9 cellular contexts compared by ENCODE assay signal in the genomic region with DNA sequence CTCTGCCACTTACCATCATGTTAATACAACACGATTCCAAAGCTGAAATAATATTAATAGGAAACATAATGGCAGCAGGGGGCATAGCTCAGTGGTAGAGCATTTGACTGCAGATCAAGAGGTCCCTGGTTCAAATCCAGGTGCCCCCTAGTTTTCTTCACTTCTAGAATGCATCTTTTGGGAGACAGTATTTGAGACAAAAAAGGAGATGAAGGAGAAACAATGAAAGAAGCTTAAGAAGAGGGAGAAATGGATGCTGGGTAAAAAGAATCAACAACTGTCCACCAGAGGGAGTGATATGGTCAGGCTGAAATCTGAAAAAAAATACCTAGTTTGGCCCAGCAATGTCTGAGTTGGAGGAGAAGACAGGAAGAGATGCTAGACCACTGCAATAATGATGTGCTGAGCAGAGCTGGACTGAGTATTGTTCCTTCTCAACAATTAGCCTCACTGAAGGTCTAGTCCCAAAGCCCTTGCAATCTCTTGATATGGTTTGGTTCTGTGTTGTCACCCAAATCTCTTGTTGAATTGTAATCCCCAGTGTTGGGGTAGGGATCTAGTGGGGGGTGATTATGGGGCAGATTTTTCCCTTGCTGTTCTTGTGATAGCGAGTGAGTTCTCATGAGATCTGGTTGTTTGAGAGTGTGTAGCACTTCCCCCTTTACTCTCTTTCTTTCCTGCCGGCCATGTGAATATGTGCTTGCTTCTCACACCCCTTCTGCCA. TPM values are rescaled to one million over a fixed set of nuclear protein-coding genes. Genes with fewer than 3 reads are reported as not detected.
DNase-seq lines count a peak whose midpoint lies in the region; ATAC-seq, FAIRE-seq and TF ChIP-seq lines count a peak whose summit lies in the region.
"Had no signal": no experiment of that assay in that cellular context is flagged by ENCODE, and none has a peak within 500 bp of the region (broad histone marks: within the 10 kb centered on the region; RNA-seq: fewer than 3 reads in every experiment).

No MANE protein-coding gene starts in this region.

- no peaks in the 10 kb centered on the region for H3K79me2 ChIP-seq in endothelial cell of umbilical vein (ENCODE audit: control insufficient read depth, insufficient read depth, low read length)

- in situ Hi-C loops in Panc1 (cut with HindIII; ENCODE audit: low pct_unique_long_range_greater_than_20kb, low sequenced_read_pairs), result no loop called here

- no peak overlapping the region for H3K4me3 Mint-ChIP-seq in activated naive CD4-positive, alpha-beta T cell treated with anti-CD3 and anti-CD28 coated beads, Interleukin-2, amount 50 U/mL, for 24 hours
- H3K4me3 Mint-ChIP-seq in activated naive CD4-positive, alpha-beta T cell treated with anti-CD3 and anti-CD28 coated beads for 36 hours, result no peak overlapping the region
- no peak overlapping the region for H3K4me3 Mint-ChIP-seq in naive thymus-derived CD8-positive, alpha-beta T cell

- no peak for TF ChIP-seq POLR2A in endothelial cell of umbilical vein (IDR thresholded peaks at IDR 0.05; ENCODE audit: low read depth, low read length)

- peak; percentile 85 for FAIRE-seq in endothelial cell of umbilical vein (lab: Jason Lieb, UNC)
- FAIRE-seq: endometrium had no signal

- dilution Hi-C loops in endothelial cell of umbilical vein (cut with MboI; ENCODE audit: extremely low pct_ligation_motif_present, low sequenced_read_pairs), result no loop called here

- BruUV-seq in Panc1 (replicated peaks; lab: Mats Ljungman, UMichigan) (no TSS peak), endothelial cell of umbilical vein (replicated peaks; lab: Mats Ljungman, UMichigan) (TSS peak; percentile 100)

- H3K4me1 Mint-ChIP-seq in activated naive CD4-positive, alpha-beta T cell treated with anti-CD3 and anti-CD28 coated beads, Interleukin-2, amount 50 U/mL, for 24 hours, result peaks cover 5% of the 10 kb centered on the region
- peaks cover 2% of the 10 kb centered on the region for H3K4me1 Mint-ChIP-seq in activated naive CD4-positive, alpha-beta T cell treated with anti-CD3 and anti-CD28 coated beads for 36 hours (ENCODE audit: low read depth)
- H3K4me1 Mint-ChIP-seq in naive thymus-derived CD8-positive, alpha-beta T cell, result peaks cover 2 to 7% (median 4%) of the 10 kb centered on the region in 4 donors

- H4K20me1 ChIP-seq in endothelial cell of umbilical vein (replicated peaks; ENCODE audit: control insufficient read depth, extremely low read depth, insufficient read depth, low read length), result no peaks in the 10 kb centered on the region

- no peak overlapping the region for H3K4me3 ChIP-seq in HL-60 (replicated peaks; ENCODE audit: insufficient read depth, low read length)
- no peak overlapping the region for H3K4me3 ChIP-seq in Panc1 (ENCODE audit: low read depth in 2 of 2, low read length in 2 of 2)
- no peak overlapping the region for H3K4me3 ChIP-seq in endothelial cell of umbilical vein (replicated peaks in 1 of 3; ENCODE audit: insufficient read depth in 1 of 3, low read depth in 1 of 3, low read length in 3 of 3)

- H3K27me3 ChIP-seq in HL-60 (ENCODE audit: insufficient read depth, poor library complexity, severe bottlenecking), result no peaks in the 10 kb centered on the region
- no peaks in the 10 kb centered on the region for H3K27me3 ChIP-seq in Panc1 (ENCODE audit: control insufficient read depth, insufficient read depth, low read length)
- H3K27me3 ChIP-seq in endothelial cell of umbilical vein (ENCODE audit: control insufficient read depth in 2 of 2, insufficient read depth in 2 of 2, low read length in 2 of 2), result peaks cover 2 to 5% of the 10 kb centered on the region in 2 experiments

- H3K4me1 ChIP-seq in Panc1 (ENCODE audit: control insufficient read depth, insufficient read depth, low read length) (no peaks in the 10 kb centered on the region), endothelial cell of umbilical vein (ENCODE audit: control insufficient read depth, extremely low read depth, insufficient read depth, low read length) (no peaks in the 10 kb centered on the region)

- H3K4me2 ChIP-seq in endothelial cell of umbilical vein (ENCODE audit: insufficient read depth, low read length), result no peak overlapping the region

- H3K9me3 Mint-ChIP-seq in activated naive CD4-positive, alpha-beta T cell treated with anti-CD3 and anti-CD28 coated beads, Interleukin-2, amount 50 U/mL, for 24 hours, result no peaks in the 10 kb centered on the region
- H3K9me3 Mint-ChIP-seq in activated naive CD4-positive, alpha-beta T cell treated with anti-CD3 and anti-CD28 coated beads for 36 hours, result peaks cover 7% of the 10 kb centered on the region
- no peaks in the 10 kb centered on the region for H3K9me3 Mint-ChIP-seq in naive thymus-derived CD8-positive, alpha-beta T cell

- POLR2A ChIA-PET in Panc1 (lab: Charles Lee), result interaction anchor here (0.6 kb wide), 1 partner anchor 86 kb away, joined by 3 read pairs; no protein-coding TSS in a partner anchor
- POLR2A ChIA-PET in endothelial cell of umbilical vein (lab: Charles Lee), result no interaction called here
- POLR2A ChIA-PET in naive thymus-derived CD8-positive, alpha-beta T cell (lab: Charles Lee), result interaction anchor here (1.0 to 1.1 kb wide), 2 partner anchors 25 to 49 kb away, joined by 3 read pairs; partner anchors contain the start of gene ZNF783

- H3K27ac ChIP-seq in HL-60 (replicated peaks) (no peak overlapping the region), Panc1 (ENCODE audit: low read length) (no peak overlapping the region), endothelial cell of umbilical vein (ENCODE audit: insufficient read depth, low read depth, low read length) (no peak overlapping the region)

- CTCF ChIA-PET in activated naive CD4-positive, alpha-beta T cell treated with anti-CD3 and anti-CD28 coated beads for 36 hours (lab: Charles Lee), result interaction anchor here (0.6 to 2.5 kb wide), 21 partner anchors 12 to 434 kb away, joined by 3 to 15 read pairs (median 4); no protein-coding TSS in a partner anchor
- CTCF ChIA-PET in Panc1 (lab: Charles Lee), result interaction anchor here (0.7 to 1.1 kb wide), 2 partner anchors 114 to 289 kb away, joined by 3 read pairs; no protein-coding TSS in a partner anchor
- CTCF ChIA-PET in endothelial cell of umbilical vein (lab: Charles Lee), result interaction anchor here (0.6 to 2.1 kb wide), 41 partner anchors 8 to 489 kb away, joined by 3 to 19 read pairs (median 4); partner anchors contain the start of genes ZNF777 and ZNF783

- H3K36me3 Mint-ChIP-seq in activated naive CD4-positive, alpha-beta T cell treated with anti-CD3 and anti-CD28 coated beads, Interleukin-2, amount 50 U/mL, for 24 hours, result no peaks in the 10 kb centered on the region
- no peaks in the 10 kb centered on the region for H3K36me3 Mint-ChIP-seq in activated naive CD4-positive, alpha-beta T cell treated with anti-CD3 and anti-CD28 coated beads for 36 hours (ENCODE audit: low read depth)
- H3K36me3 Mint-ChIP-seq in naive thymus-derived CD8-positive, alpha-beta T cell, result no peaks in the 10 kb centered on the region

- TF ChIP-seq CTCF in HL-60 (IDR thresholded peaks at IDR 0.05; ENCODE audit: insufficient read depth, low read length), result peak; percentile 16
- TF ChIP-seq CTCF in Panc1 (IDR thresholded peaks at IDR 0.05), result peak; percentile 69
- TF ChIP-seq CTCF in endothelial cell of umbilical vein (IDR thresholded peaks at IDR 0.05; ENCODE audit: extremely low read depth in 1 of 2, insufficient read depth in 1 of 2, low read depth in 1 of 2, low read length in 2 of 2), result peak; percentile 50 to 61

- DNase-seq in activated naive CD4-positive, alpha-beta T cell treated with anti-CD3 and anti-CD28 coated beads for 36 hours, result no peak
- DNase-seq in HL-60 (ENCODE audit: low read depth in 1 of 2, low spot score in 1 of 2), result peak; percentile 12 to 22
- DNase-seq in Panc1 (ENCODE audit: low read depth, low spot score), result peak; percentile 90
- DNase-seq in endothelial cell of umbilical vein (ENCODE audit: low read depth, low spot score), result peak; percentile 69
- peak in 5 of 10 donors; percentile 6 to 35 (median 21) for DNase-seq in naive thymus-derived CD8-positive, alpha-beta T cell
- no peak for DNase-seq in hippocampal formation (lab: John Stamatoyannopoulos, UW)

- H3K9ac ChIP-seq in endothelial cell of umbilical vein (replicated peaks; ENCODE audit: extremely low read depth, insufficient read depth, low read length), result no peak overlapping the region

- H3K27ac Mint-ChIP-seq in activated naive CD4-positive, alpha-beta T cell treated with anti-CD3 and anti-CD28 coated beads, Interleukin-2, amount 50 U/mL, for 24 hours, result peak overlapping the region; percentile 20
- H3K27ac Mint-ChIP-seq in activated naive CD4-positive, alpha-beta T cell treated with anti-CD3 and anti-CD28 coated beads for 36 hours, result no peak overlapping the region
- H3K27ac Mint-ChIP-seq in naive thymus-derived CD8-positive, alpha-beta T cell, result peak overlapping the region in 7 of 10 donors; percentile 2 to 61 (median 28)

- H3K36me3 ChIP-seq in Panc1 (ENCODE audit: control insufficient read depth, insufficient read depth, low read length) (no peaks in the 10 kb centered on the region), endothelial cell of umbilical vein (ENCODE audit: control insufficient read depth in 2 of 2, extremely low read depth in 1 of 2, insufficient read depth in 2 of 2, low read length in 2 of 2) (no peaks in the 10 kb centered on the region)

- H2AFZ ChIP-seq in endothelial cell of umbilical vein (ENCODE audit: low read depth, low read length), result no peak overlapping the region

- intact Hi-C loops in activated naive CD4-positive, alpha-beta T cell treated with anti-CD3 and anti-CD28 coated beads for 36 hours (cut with micrococcal nuclease), result loop anchor here (1.0 to 2.0 kb wide), 4 partner anchors 47 to 315 kb away; partner anchors contain the start of genes ZNF746 and ZNF783
- intact Hi-C loops in Panc1 (cut with micrococcal nuclease; ENCODE audit: unreplicated experiment) (no loop called here), endothelial cell of umbilical vein (cut with micrococcal nuclease) (loop anchor here (1.0 kb wide), 4 partner anchors 112 to 315 kb away; partner anchors contain the start of gene ZNF746)

- ATAC-seq in Panc1 (peak; percentile 91), GM18873 (IDR thresholded peaks at IDR 0.05; ENCODE audit: low FRiP score, unreplicated experiment) (no peak)
- peak; percentile 46 for ATAC-seq in naive thymus-derived CD8-positive, alpha-beta T cell

- no peaks in the 10 kb centered on the region for H3K9me1 ChIP-seq in endothelial cell of umbilical vein (replicated peaks; ENCODE audit: control insufficient read depth, extremely low read depth, insufficient read depth, low read length)

- H3K9me3 ChIP-seq in Panc1 (ENCODE audit: control insufficient read depth, insufficient read depth, low read depth, low read length) (no peaks in the 10 kb centered on the region), endothelial cell of umbilical vein (replicated peaks; ENCODE audit: control insufficient read depth, insufficient read depth, low read length) (no peaks in the 10 kb centered on the region)

- H3K27me3 Mint-ChIP-seq in activated naive CD4-positive, alpha-beta T cell treated with anti-CD3 and anti-CD28 coated beads, Interleukin-2, amount 50 U/mL, for 24 hours, result no peaks in the 10 kb centered on the region
- H3K27me3 Mint-ChIP-seq in activated naive CD4-positive, alpha-beta T cell treated with anti-CD3 and anti-CD28 coated beads for 36 hours (ENCODE audit: low read depth), result no peaks in the 10 kb centered on the region
- H3K27me3 Mint-ChIP-seq in naive thymus-derived CD8-positive, alpha-beta T cell, result peaks cover 0 to 4% (median 0%) of the 10 kb centered on the region in 5 donors

RNA-seq across cellular contexts. Expression of gene ZNF783, which starts 48.3 kb away (rescaled TPM):
- total RNA-seq in activated naive CD4-positive, alpha-beta T cell treated with anti-CD3 and anti-CD28 coated beads for 36 hours, result 1 to 10 TPM; 6.8 to 7.1 TPM
- total RNA-seq in Panc1 (2021; ENCODE audit: unreplicated experiment) (16.6 TPM), endothelial cell of umbilical vein (9.2 and 9.8 TPM in 2 replicates)
- 13.6 TPM for polyA plus RNA-seq in Panc1 (2012; ENCODE audit: insufficient read length)
- polyA plus RNA-seq in endothelial cell of umbilical vein, result 7.3 and 8.0 TPM in 2 replicates
- polyA plus RNA-seq in endothelial cell of umbilical vein (2011; cell fraction: cytosol; rRNA removed), result 4.2 and 5.5 TPM in 2 replicates
- 39.4 and 41.8 TPM in 2 replicates for polyA plus RNA-seq in endothelial cell of umbilical vein (2011; cell fraction: nucleus; rRNA removed)
- 3.9 and 5.4 TPM in 2 replicates for polyA plus RNA-seq in endothelial cell of umbilical vein (2012)
- 6.9 and 10.7 TPM in 2 replicates for polyA minus RNA-seq in endothelial cell of umbilical vein
- polyA minus RNA-seq in endothelial cell of umbilical vein (2011; cell fraction: cytosol; rRNA and poly(A)+ RNA removed), result 3.9 TPM
- 7.7 and 10.1 TPM in 2 replicates for polyA minus RNA-seq in endothelial cell of umbilical vein (2011; cell fraction: nucleus; rRNA and poly(A)+ RNA removed)
- 10 to 100 TPM; 45.2 to 46.0 TPM for total RNA-seq in naive thymus-derived CD8-positive, alpha-beta T cell
- polyA plus RNA-seq in naive thymus-derived CD8-positive, alpha-beta T cell, result 1 to 10 TPM; 3.6 to 9.0 (median 6.3) TPM

Comparison
In these comparisons a context has a peak if more than half of its experiments do, and no peak if none do; other contexts are left out.
1. DNase-seq: peak in HL-60 (2 of 2), Panc1 (single experiment) and endothelial cell of umbilical vein (single experiment); none in activated naive CD4-positive, alpha-beta T cell treated with anti-CD3 and anti-CD28 coated beads for 36 hours (single experiment) and hippocampal formation (0 of 2).
2. CTCF ChIP-seq: peak in every context shown above with its lines; median percentile 69 in Panc1; 56 in endothelial cell of umbilical vein; 16 in HL-60.